In genomic region chr17:38585056-38585804, GRCh38 we compare ENCODE assay signal across 8 cellular contexts. TPM values are rescaled to one million over a fixed set of nuclear protein-coding genes. Genes with fewer than 3 reads are reported as not detected.
A peak's percentile ranks its signal among the peaks of the same experiment; 100 is the strongest.
DNase-seq lines count a peak whose midpoint lies in the region; ATAC-seq lines count a peak whose summit lies in the region.

No MANE protein-coding gene starts in this region.

- in situ Hi-C loops in G401 (cut with HindIII; ENCODE audit: low sequenced_read_pairs): no loop called here

- DNase-seq in A172 (ENCODE audit: low spot score) (peak; percentile 30), G401 (ENCODE audit: low spot score) (peak; percentile 58), NCI-H69 (lab: John Stamatoyannopoulos, UW) (peak; percentile 98), superior temporal gyrus (ENCODE audit: extremely low spot score) (no peak), amygdala (lab: John Stamatoyannopoulos, UW) (no peak)

- ATAC-seq in esophagus mucosa (peak; percentile 59), HG02588 (IDR thresholded peaks at IDR 0.05; ENCODE audit: unreplicated experiment) (no peak), HG03565 (IDR thresholded peaks at IDR 0.05; ENCODE audit: unreplicated experiment) (no peak)

RNA-seq across cellular contexts. Expression of gene SRCIN1, which starts 20.5 kb away (rescaled TPM):
- 0.19 and 0.26 TPM in 2 replicates for total RNA-seq in A172 (2014; rRNA removed; shearing (Covaris generic))
- total RNA-seq in G401 (2014; rRNA removed; shearing (Covaris generic)): 8.9 and 12.4 TPM in 2 replicates
- total RNA-seq in esophagus mucosa: 6.6 TPM

Comparison
In these comparisons a context has a peak if more than half of its experiments do, and no peak if none do; other contexts are left out.
1. DNase-seq: peak in A172 (single experiment), G401 (single experiment) and NCI-H69 (single experiment); none in superior temporal gyrus (single experiment) and amygdala (0 of 56).